Comparison of ENCODE assay signal across 10 cellular contexts in the genomic region with DNA sequence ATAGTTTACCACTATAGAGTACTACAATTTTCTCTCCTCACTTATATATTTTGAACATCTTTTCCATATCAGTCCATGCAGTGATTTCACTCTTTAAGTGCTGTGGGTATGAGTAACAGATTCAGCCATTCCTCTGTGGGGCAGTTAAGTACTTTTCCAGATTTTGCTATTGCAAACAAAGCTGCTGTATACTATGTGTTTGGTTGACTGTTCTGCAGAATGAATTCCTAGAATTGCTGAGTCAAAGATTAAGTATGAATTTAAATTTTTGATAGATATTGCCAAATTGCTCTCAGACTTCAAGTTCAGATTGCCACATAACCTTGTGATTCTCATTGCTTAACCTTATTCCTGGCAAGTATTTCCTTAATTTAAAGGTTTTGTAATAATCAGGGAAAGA. TPM values are rescaled to one million over a fixed set of nuclear protein-coding genes. Genes with fewer than 3 reads are reported as not detected.
A peak's percentile ranks its signal among the peaks of the same experiment; 100 is the strongest.
DNase-seq lines count a peak whose midpoint lies in the region; ATAC-seq and TF ChIP-seq lines count a peak whose summit lies in the region.
"Had no signal": no experiment of that assay in that cellular context is flagged by ENCODE, and none has a peak within 500 bp of the region (broad histone marks: within the 10 kb centered on the region; RNA-seq: fewer than 3 reads in every experiment).

No MANE protein-coding gene starts in this region.

- H3K9me3 ChIP-seq in RWPE2 (ENCODE audit: severe bottlenecking) (no peaks in the 10 kb centered on the region), stomach (no peaks in the 10 kb centered on the region)

- H3K4me1 ChIP-seq in RWPE2 (ENCODE audit: insufficient read depth, poor library complexity, severe bottlenecking): peaks cover 29% of the 10 kb centered on the region
- H3K4me1 ChIP-seq in stomach: peaks cover 14 to 36% (median 25%) of the 10 kb centered on the region in 4 donors

- H3K36me3 ChIP-seq in RWPE2 (ENCODE audit: low read depth): no peaks in the 10 kb centered on the region
- H3K36me3 ChIP-seq in stomach: peaks cover 0 to 4% (median 0%) of the 10 kb centered on the region in 4 donors

- H3K4me3 ChIP-seq in RWPE2 (ENCODE audit: severe bottlenecking): no peak overlapping the region
- no peak overlapping the region for H3K4me3 ChIP-seq in fibroblast of villous mesenchyme (ENCODE audit: low read depth, low read length)
- no peak overlapping the region for H3K4me3 ChIP-seq in stomach

- no peak for TF ChIP-seq EP300 in stomach (IDR thresholded peaks at IDR 0.05)

- ATAC-seq in RWPE2 (ENCODE audit: low read depth): peak; percentile 88
- ATAC-seq: HCT116 had no signal

- no peak for TF ChIP-seq POLR2A in stomach (IDR thresholded peaks at IDR 0.05)

- no peaks in the 10 kb centered on the region for H3K27me3 ChIP-seq in RWPE2 (ENCODE audit: insufficient read depth, poor library complexity, severe bottlenecking)
- H3K27me3 ChIP-seq in stomach: no peaks in the 10 kb centered on the region

- peak; percentile 96 for DNase-seq in GM04503 (ENCODE audit: low read depth)
- DNase-seq in RWPE2 (ENCODE audit: low spot score): no peak
- peak; percentile 98 for DNase-seq in fibroblast of villous mesenchyme (ENCODE audit: low read depth)
- no peak for DNase-seq in stomach
- no peak for DNase-seq in NK-92 treated with Interleukin-12 subunit alpha and Interleukin-12 subunit beta, amount 100 ng/mL, for 24 hours (lab: John Stamatoyannopoulos, UW)
- no peak for DNase-seq in NCI-H345 (lab: John Stamatoyannopoulos, UW)
- DNase-seq in NCI-H1436 (lab: John Stamatoyannopoulos, UW): no peak
- DNase-seq: activated naive CD8-positive, alpha-beta T cell treated with anti-CD3 and anti-CD28 coated beads for 36 hours; occipital lobe had no signal

- intact Hi-C loops in stomach (cut with DNase I; ENCODE audit: low total_unique reads): no loop called here

- H3K27ac ChIP-seq in RWPE2 (ENCODE audit: poor library complexity, severe bottlenecking) (peak overlapping the region; percentile 85), stomach (peak overlapping the region in 4 of 5 donors; percentile 58 to 78 (median 63))

- no peak for TF ChIP-seq CTCF in RWPE2 (IDR thresholded peaks at IDR 0.05; ENCODE audit: poor library complexity, severe bottlenecking)
- no peak for TF ChIP-seq CTCF in fibroblast of villous mesenchyme (IDR thresholded peaks at IDR 0.05; ENCODE audit: insufficient read depth, low read depth, low read length)
- no peak for TF ChIP-seq CTCF in stomach (IDR thresholded peaks at IDR 0.05)

RNA-seq across cellular contexts. Expression of gene SAR1A, which starts 21.6 kb away (rescaled TPM):
- total RNA-seq in fibroblast of villous mesenchyme (196 and 339 TPM in 2 replicates), stomach (100 to 1,000 TPM in 1 of 5 donors, 10 to 100 TPM in 3, 1 to 10 TPM in 1; 8.7 to 178 (median 48.0) TPM)
- polyA plus RNA-seq in stomach: 10 to 100 TPM; 23.2 to 31.0 (median 30.0) TPM

RNA-seq across cellular contexts. Expression of gene PPA1, which starts 41.3 kb away (rescaled TPM):
- 139 and 219 TPM in 2 replicates for total RNA-seq in fibroblast of villous mesenchyme
- 100 to 1,000 TPM in 2 of 5 donors, 10 to 100 TPM in 3; 18.1 to 140 (median 93.9) TPM for total RNA-seq in stomach
- 100 to 1,000 TPM; 152 to 217 (median 162) TPM for polyA plus RNA-seq in stomach

RNA-seq across cellular contexts. Expression of gene TYSND1, which starts 45.4 kb away (rescaled TPM):
- total RNA-seq in fibroblast of villous mesenchyme (11.3 and 12.1 TPM in 2 replicates), stomach (10 to 100 TPM in 1 of 5 donors, 1 to 10 TPM in 4; 1.2 to 79.4 (median 3.9) TPM)
- 10 to 100 TPM in 1 of 3 donors, 1 to 10 TPM in 2; 4.8 to 16.3 (median 5.5) TPM for polyA plus RNA-seq in stomach

RNA-seq across cellular contexts. Expression of gene AIFM2, which starts 59.3 kb away (rescaled TPM):
- total RNA-seq in fibroblast of villous mesenchyme (5.5 and 7.8 TPM in 2 replicates), stomach (10 to 100 TPM in 1 of 5 donors, 1 to 10 TPM in 4; 4.5 to 12.9 (median 5.8) TPM)
- polyA plus RNA-seq in stomach: 10 to 100 TPM in 2 of 3 donors, 1 to 10 TPM in 1; 6.3 to 14.5 (median 10.6) TPM

Comparison
In these comparisons a context has a peak if more than half of its experiments do, and no peak if none do; other contexts are left out.
1. DNase-seq: peak in GM04503 (single experiment) and fibroblast of villous mesenchyme (single experiment); none in RWPE2 (single experiment), stomach (single experiment), NK-92 treated with Interleukin-12 subunit alpha and Interleukin-12 subunit beta, amount 100 ng/mL, for 24 hours (single experiment), NCI-H345 (single experiment) and NCI-H1436 (single experiment).